In genomic region chr6:25041676-25042598, GRCh38 we compare ENCODE assay signal across 8 cellular contexts.
DNase-seq lines count a peak whose midpoint lies in the region; ATAC-seq and TF ChIP-seq lines count a peak whose summit lies in the region.

No MANE protein-coding gene starts in this region.

- H3K4me1 ChIP-seq in rectal smooth muscle tissue (ENCODE audit: control insufficient read depth, insufficient read depth, low read length) (no peaks in the 10 kb centered on the region), PC-9 (replicated peaks; ENCODE audit: insufficient read depth) (no peaks in the 10 kb centered on the region)

- CTCF ChIA-PET in PC-9 (lab: Charles Lee), result no interaction called here

- no peaks in the 10 kb centered on the region for H3F3A ChIP-seq in PC-9 (ENCODE audit: insufficient read depth, low read depth)

- H3K4me2 ChIP-seq in PC-9, result no peak overlapping the region

- H4K20me1 ChIP-seq in PC-9 (ENCODE audit: insufficient read depth), result no peaks in the 10 kb centered on the region

- H3K9me2 ChIP-seq in PC-9 (ENCODE audit: insufficient read depth), result no peaks in the 10 kb centered on the region

- no TSS peak for BruUV-seq in PC-9 (replicated peaks; lab: Mats Ljungman, UMichigan)

- no peak overlapping the region for H3K9ac ChIP-seq in rectal smooth muscle tissue (ENCODE audit: low read length)

- ATAC-seq in GM19397 (IDR thresholded peaks at IDR 0.05; ENCODE audit: unreplicated experiment), result peak; percentile 67

- no peaks in the 10 kb centered on the region for H3K27me3 ChIP-seq in rectal smooth muscle tissue (ENCODE audit: control insufficient read depth, insufficient read depth, low read length)
- no peaks in the 10 kb centered on the region for H3K27me3 ChIP-seq in PC-9 (ENCODE audit: insufficient read depth, low read depth)

- H3K79me2 ChIP-seq in PC-9 (ENCODE audit: low read depth), result no peaks in the 10 kb centered on the region

- H2AFZ ChIP-seq in PC-9, result no peak overlapping the region

- POLR2A ChIA-PET in PC-9 (lab: Charles Lee; ENCODE audit: unreplicated experiment), result no interaction called here

- no peaks in the 10 kb centered on the region; the same call in 1 of the 2 replicates for H3K9me3 ChIP-seq in PC-9 (ENCODE audit: insufficient read depth, low read depth)

- peak overlapping the region; percentile 38 for H3K4me3 ChIP-seq in rectal smooth muscle tissue (ENCODE audit: low read length)
- no peak overlapping the region for H3K4me3 ChIP-seq in PC-9

- H3K36me3 ChIP-seq in rectal smooth muscle tissue (ENCODE audit: control insufficient read depth, insufficient read depth, low read length) (no peaks in the 10 kb centered on the region), PC-9 (ENCODE audit: low read depth) (no peaks in the 10 kb centered on the region)

- intact Hi-C loops in PC-9 (cut with micrococcal nuclease; ENCODE audit: unreplicated experiment), result no loop called here
- intact Hi-C loops in posterior vena cava (cut with DNase I), result no loop called here

- no peak overlapping the region for H3K27ac ChIP-seq in rectal smooth muscle tissue (ENCODE audit: low read depth, low read length)
- no peak overlapping the region for H3K27ac ChIP-seq in PC-9

- peak; percentile 59 for DNase-seq in NCI-H187 treated with DMSO at 0.1 percent for 48 hours (lab: John Stamatoyannopoulos, UW)
- peak; percentile 85 for DNase-seq in activated effector memory CD4-positive, alpha-beta T cell treated with anti-CD3 and anti-CD28 coated beads, Interleukin-2, amount 50 U/mL, for 16 hours
- no peak for DNase-seq in PC-9
- DNase-seq in GM10266 (ENCODE audit: extremely low spot score), result no peak
- no peak for DNase-seq in epidermal melanocyte (ENCODE audit: insufficient read length, low spot score)
- DNase-seq in posterior vena cava (ENCODE audit: low spot score), result no peak

- no peak for TF ChIP-seq CTCF in PC-9 (conservative IDR thresholded peaks at IDR 0.05)
- no peak for TF ChIP-seq CTCF in GM10266 (IDR thresholded peaks at IDR 0.05; ENCODE audit: control insufficient read depth, insufficient read depth, low read depth, missing control alignments)

Comparison
In these comparisons a context has a peak if more than half of its experiments do, and no peak if none do; other contexts are left out.
1. DNase-seq: peak in NCI-H187 treated with DMSO at 0.1 percent for 48 hours (single experiment) and activated effector memory CD4-positive, alpha-beta T cell treated with anti-CD3 and anti-CD28 coated beads, Interleukin-2, amount 50 U/mL, for 16 hours (single experiment); none in PC-9 (0 of 2), GM10266 (single experiment), epidermal melanocyte (single experiment) and posterior vena cava (single experiment).